29 cellular contexts compared by ENCODE assay signal in genomic region chr11:1924121-1924520, GRCh38. TPM values are rescaled to one million over a fixed set of nuclear protein-coding genes. Genes with fewer than 3 reads are reported as not detected.
DNase-seq lines count a peak whose midpoint lies in the region; ATAC-seq and TF ChIP-seq lines count a peak whose summit lies in the region.
"Had no signal": no experiment of that assay in that cellular context is flagged by ENCODE, and none has a peak within 500 bp of the region (broad histone marks: within the 10 kb centered on the region; RNA-seq: fewer than 3 reads in every experiment).

No MANE protein-coding gene starts in this region.

- H3K36me3 Mint-ChIP-seq in glutamatergic neuron (ENCODE audit: unreplicated experiment) (no peaks in the 10 kb centered on the region), nephron (ENCODE audit: low read depth) (no peaks in the 10 kb centered on the region)
- no peaks in the 10 kb centered on the region for H3K36me3 Mint-ChIP-seq in stimulated activated memory B cell treated with anti-CD40 and anti-IgM and Interleukin-4, amounts not matched to agents 10 μg/mL and 1 μg/mL and 100 μg/mL, for 72 hours

- H3K4me1 Mint-ChIP-seq in glutamatergic neuron (ENCODE audit: low read depth, unreplicated experiment), result no peaks in the 10 kb centered on the region
- peaks cover 46% of the 10 kb centered on the region for H3K4me1 Mint-ChIP-seq in nephron
- H3K4me1 Mint-ChIP-seq in stimulated activated memory B cell treated with anti-CD40 and anti-IgM and Interleukin-4, amounts not matched to agents 10 μg/mL and 1 μg/mL and 100 μg/mL, for 72 hours, result peaks cover 11% of the 10 kb centered on the region

- H3K4me3 ChIP-seq in left ventricle myocardium inferior (no peak overlapping the region), A673 (ENCODE audit: low read depth, low read length, poor library complexity, severe bottlenecking) (no peak overlapping the region)
- H3K4me3 ChIP-seq: BLaER1 treated with 17β-estradiol and CSF1 and Interleukin-3, amounts not matched to agents 10 nM and 100 nM; dorsolateral prefrontal cortex; GM23248; transverse colon had no signal

- POLR2A ChIA-PET in A673 (lab: Charles Lee; ENCODE audit: low non-redundant PET), result no interaction called here

- intact Hi-C loops in left ventricle myocardium inferior (cut with micrococcal nuclease), result loop anchor here (5.0 kb wide), 1 partner anchor 42 kb away; no protein-coding TSS in a partner anchor
- intact Hi-C loops in cardiac septum (cut with DNase I), result no loop called here
- intact Hi-C loops in A673 (cut with micrococcal nuclease; ENCODE audit: unreplicated experiment), result loop anchor here (5.0 kb wide), 1 partner anchor 42 kb away; no protein-coding TSS in a partner anchor

- no TSS peak for BruUV-seq in A673 (replicated peaks; lab: Mats Ljungman, UMichigan)

- H3K36me3 ChIP-seq in left ventricle myocardium inferior, result no peaks in the 10 kb centered on the region
- H3K36me3 ChIP-seq in A673 (ENCODE audit: insufficient read depth, low read length, poor library complexity, severe bottlenecking), result no peaks in the 10 kb centered on the region
- H3K36me3 ChIP-seq: BLaER1 treated with 17β-estradiol and CSF1 and Interleukin-3, amounts not matched to agents 10 nM and 100 nM; transverse colon had no signal

- H3K27ac Mint-ChIP-seq in glutamatergic neuron (ENCODE audit: unreplicated experiment) (no peak overlapping the region), nephron (peak overlapping the region; percentile 19 to 99 (median 85))
- no peak overlapping the region for H3K27ac Mint-ChIP-seq in stimulated activated memory B cell treated with anti-CD40 and anti-IgM and Interleukin-4, amounts not matched to agents 10 μg/mL and 1 μg/mL and 100 μg/mL, for 72 hours
- H3K27ac Mint-ChIP-seq: activated naive CD4-positive, alpha-beta T cell treated with anti-CD3 and anti-CD28 coated beads for 36 hours; stimulated activated naive CD8-positive, alpha-beta T cell treated with anti-CD3 and anti-CD28 coated beads, Interleukin-15, Interleukin-2, amounts not matched to agents 100 ng/mL and 50 ng/mL, for 24 hours had no signal

- CTCF ChIA-PET in A673 (lab: Charles Lee), result no interaction called here

- DNase-seq in left ventricle myocardium inferior, result no peak
- DNase-seq in cardiac septum (ENCODE audit: low spot score), result no peak
- peak; percentile 2 for DNase-seq in glutamatergic neuron
- no peak for DNase-seq in DMS53 (lab: John Stamatoyannopoulos, UW)
- no peak for DNase-seq in A673 (ENCODE audit: low spot score)
- DNase-seq: activated CD4-positive, alpha-beta T cell treated with anti-CD3 and anti-CD28 coated beads for 1 hour; activated naive CD4-positive, alpha-beta T cell treated with anti-CD3 and anti-CD28 coated beads for 36 hours; activated T-cell treated with anti-CD3 and anti-CD28 coated beads, Interleukin-2, amount 50 U/mL, for 4 hours; GM23248; NCI-H1092 treated with DMSO at 0.1 percent for 48 hours; NCI-H2081; NCI-H345; NCI-H82; SHP77; stimulated activated CD4-positive, alpha-beta T cell treated with anti-CD3 and anti-CD28 coated beads, Interleukin-4, amount 100 ng/mL, for 4 hours; transverse colon had no signal

- peak overlapping the region; percentile 92 for H3K27ac ChIP-seq in left ventricle myocardium inferior (replicated peaks)
- H3K27ac ChIP-seq in A673 (ENCODE audit: low read depth, low read length, poor library complexity, severe bottlenecking), result no peak overlapping the region
- H3K27ac ChIP-seq: BLaER1 treated with 17β-estradiol and CSF1 and Interleukin-3, amounts not matched to agents 10 nM and 100 nM; dorsolateral prefrontal cortex; epithelial cell of prostate; GM23248; transverse colon had no signal

- H3K9me3 ChIP-seq in left ventricle myocardium inferior (replicated peaks) (no peaks in the 10 kb centered on the region), A673 (ENCODE audit: low read depth, low read length, poor library complexity, severe bottlenecking) (no peaks in the 10 kb centered on the region)
- H3K9me3 ChIP-seq: BLaER1 treated with 17β-estradiol and CSF1 and Interleukin-3, amounts not matched to agents 10 nM and 100 nM; transverse colon had no signal

- H3K27me3 ChIP-seq in left ventricle myocardium inferior (ENCODE audit: low read depth) (no peaks in the 10 kb centered on the region), A673 (replicated peaks; ENCODE audit: insufficient read depth, low read depth, low read length, poor library complexity) (no peaks in the 10 kb centered on the region)
- H3K27me3 ChIP-seq: BLaER1 treated with 17β-estradiol and CSF1 and Interleukin-3, amounts not matched to agents 10 nM and 100 nM; dorsolateral prefrontal cortex; transverse colon had no signal

- H3K4me3 Mint-ChIP-seq in glutamatergic neuron (ENCODE audit: unreplicated experiment), result no peak overlapping the region
- peak overlapping the region in 2 of 3 experiments; percentile 31 to 91 for H3K4me3 Mint-ChIP-seq in nephron
- no peak overlapping the region for H3K4me3 Mint-ChIP-seq in stimulated activated memory B cell treated with anti-CD40 and anti-IgM and Interleukin-4, amounts not matched to agents 10 μg/mL and 1 μg/mL and 100 μg/mL, for 72 hours
- H3K4me3 Mint-ChIP-seq: activated naive CD4-positive, alpha-beta T cell treated with anti-CD3 and anti-CD28 coated beads for 36 hours; activated T-cell treated with anti-CD3 and anti-CD28 coated beads, Interleukin-2, amount 50 U/mL, for 4 hours; central memory CD8-positive, alpha-beta T cell; neural crest cell; stimulated activated naive CD8-positive, alpha-beta T cell treated with anti-CD3 and anti-CD28 coated beads, Interleukin-15, Interleukin-2, amounts not matched to agents 100 ng/mL and 50 ng/mL, for 24 hours had no signal

- ATAC-seq in stimulated activated memory B cell treated with anti-CD40 and anti-IgM and Interleukin-4, amounts not matched to agents 10 μg/mL and 1 μg/mL and 100 μg/mL, for 72 hours, result no peak
- ATAC-seq in HG02884 (IDR thresholded peaks at IDR 0.05; ENCODE audit: unreplicated experiment), result no peak
- ATAC-seq: activated T-cell treated with anti-CD3 and anti-CD28 coated beads, Interleukin-2, amount 50 U/mL, for 4 hours had no signal

- H3K27me3 Mint-ChIP-seq in glutamatergic neuron (ENCODE audit: unreplicated experiment), result peaks cover 2% of the 10 kb centered on the region
- H3K27me3 Mint-ChIP-seq in nephron (ENCODE audit: low read depth), result no peaks in the 10 kb centered on the region
- H3K27me3 Mint-ChIP-seq in stimulated activated memory B cell treated with anti-CD40 and anti-IgM and Interleukin-4, amounts not matched to agents 10 μg/mL and 1 μg/mL and 100 μg/mL, for 72 hours, result peaks cover 56% of the 10 kb centered on the region
- H3K27me3 Mint-ChIP-seq: stimulated activated naive CD8-positive, alpha-beta T cell treated with anti-CD3 and anti-CD28 coated beads, Interleukin-15, Interleukin-2, amounts not matched to agents 100 ng/mL and 50 ng/mL, for 24 hours had no signal

- H3K9me3 Mint-ChIP-seq in glutamatergic neuron (ENCODE audit: unreplicated experiment) (peaks cover 5% of the 10 kb centered on the region), nephron (no peaks in the 10 kb centered on the region)
- no peaks in the 10 kb centered on the region for H3K9me3 Mint-ChIP-seq in stimulated activated memory B cell treated with anti-CD40 and anti-IgM and Interleukin-4, amounts not matched to agents 10 μg/mL and 1 μg/mL and 100 μg/mL, for 72 hours
- H3K9me3 Mint-ChIP-seq: activated naive CD4-positive, alpha-beta T cell treated with anti-CD3 and anti-CD28 coated beads for 36 hours; activated T-cell treated with anti-CD3 and anti-CD28 coated beads, Interleukin-2, amount 50 U/mL, for 4 hours; central memory CD8-positive, alpha-beta T cell; neural crest cell; stimulated activated naive CD8-positive, alpha-beta T cell treated with anti-CD3 and anti-CD28 coated beads, Interleukin-15, Interleukin-2, amounts not matched to agents 100 ng/mL and 50 ng/mL, for 24 hours had no signal

- H3K4me1 ChIP-seq in left ventricle myocardium inferior, result peaks cover 90% of the 10 kb centered on the region
- H3K4me1 ChIP-seq in A673 (ENCODE audit: insufficient read depth, low read length, poor library complexity, severe bottlenecking), result no peaks in the 10 kb centered on the region
- H3K4me1 ChIP-seq: transverse colon had no signal

- TF ChIP-seq CTCF in left ventricle myocardium inferior (IDR thresholded peaks at IDR 0.05; ENCODE audit: borderline replicate concordance) (no peak), glutamatergic neuron (IDR thresholded peaks at IDR 0.05; ENCODE audit: partially characterized antibody, unreplicated experiment) (no peak), nephron (IDR thresholded peaks at IDR 0.05; ENCODE audit: unreplicated experiment in 3 of 3) (no peak), A673 (conservative IDR thresholded peaks at IDR 0.05; ENCODE audit: low read depth, low read length) (no peak)

RNA-seq across cellular contexts. Expression of gene TNNT3, which starts 4.6 kb away (rescaled TPM):
- total RNA-seq in left ventricle myocardium inferior, result 30.7 TPM
- total RNA-seq in cardiac septum, result 41.5 TPM
- not detected for total RNA-seq in glutamatergic neuron (ENCODE audit: unreplicated experiment)
- total RNA-seq in A673 (2021), result not detected in 2 replicates
- total RNA-seq: activated T-cell treated with anti-CD3 and anti-CD28 coated beads, Interleukin-2, amount 50 U/mL, for 4 hours; Daoy; fibroblast of villous mesenchyme; GM23248; neural crest cell; pulmonary artery endothelial cell had no signal

RNA-seq across cellular contexts. Expression of gene MRPL23, which starts 23.0 kb away (rescaled TPM):
- total RNA-seq in left ventricle myocardium inferior, result 93.6 TPM
- 85.0 TPM for total RNA-seq in cardiac septum
- total RNA-seq in glutamatergic neuron (ENCODE audit: unreplicated experiment), result 27.6 TPM
- total RNA-seq in A673 (2021), result 83.8 and 92.4 TPM in 2 replicates

RNA-seq across cellular contexts. Expression of gene PRR33, which starts 32.4 kb away (rescaled TPM):
- total RNA-seq in left ventricle myocardium inferior, result 2.4 TPM
- 0.75 TPM for total RNA-seq in cardiac septum
- not detected for total RNA-seq in glutamatergic neuron (ENCODE audit: unreplicated experiment)
- total RNA-seq in A673 (2021), result not detected in 2 replicates
- total RNA-seq: Daoy, dorsolateral prefrontal cortex, fibroblast of villous mesenchyme, GM23248, mononuclear cell, neural crest cell, pulmonary artery endothelial cell, transverse colon had no signal

Comparison
In these comparisons a context has a peak if more than half of its experiments do, and no peak if none do; other contexts are left out.
1. H3K27ac Mint-ChIP-seq: peak in nephron (3 of 3); none in glutamatergic neuron (single experiment) and stimulated activated memory B cell treated with anti-CD40 and anti-IgM and Interleukin-4, amounts not matched to agents 10 μg/mL and 1 μg/mL and 100 μg/mL, for 72 hours (single experiment).
2. H3K4me3 Mint-ChIP-seq: peak in nephron (2 of 3); none in glutamatergic neuron (single experiment) and stimulated activated memory B cell treated with anti-CD40 and anti-IgM and Interleukin-4, amounts not matched to agents 10 μg/mL and 1 μg/mL and 100 μg/mL, for 72 hours (single experiment).
3. RNA of gene TNNT3, which starts 4.6 kb away (total RNA-seq): 41.5 TPM in cardiac septum (single experiment) and 30.7 TPM in left ventricle myocardium inferior (single experiment); not detected in glutamatergic neuron (single experiment) and not detected in A673; every median in the first group is over 10 times any median in the second.